18 cellular contexts compared by ENCODE assay signal in genomic region chr1:206960676-206961386, GRCh38. TPM values are rescaled to one million over a fixed set of nuclear protein-coding genes. Genes with fewer than 3 reads are reported as not detected.
"Had no signal": no experiment of that assay in that cellular context is flagged by ENCODE, and none has a peak within 500 bp of the region (broad histone marks: within the 10 kb centered on the region; RNA-seq: fewer than 3 reads in every experiment).

No MANE protein-coding gene starts in this region.

- H3K4me1 ChIP-seq: gastrocnemius medialis, psoas muscle, upper lobe of right lung had no signal

- H3K27me3 ChIP-seq: gastrocnemius medialis, ovary, upper lobe of right lung had no signal

- H3K27ac Mint-ChIP-seq: activated naive CD8-positive, alpha-beta T cell; stimulated activated effector memory CD8-positive, alpha-beta T cell treated with anti-CD3 and anti-CD28 coated beads, Interleukin-12 subunit alpha, Interleukin-12 subunit beta, amount 100 ng/mL, for 72 hours had no signal

- H3K4me3 ChIP-seq: gastrocnemius medialis, heart left ventricle, ovary, psoas muscle, upper lobe of right lung had no signal

- H3K9me3 ChIP-seq: gastrocnemius medialis, heart left ventricle, ovary, psoas muscle, upper lobe of right lung had no signal

- H3K27ac ChIP-seq: gastrocnemius medialis, heart left ventricle, ovary, psoas muscle, upper lobe of right lung had no signal

- H3K36me3 ChIP-seq: gastrocnemius medialis, heart left ventricle, ovary, upper lobe of right lung had no signal

- H3K4me3 Mint-ChIP-seq: activated naive CD8-positive, alpha-beta T cell; naive thymus-derived CD4-positive, alpha-beta T cell; stimulated activated effector memory CD8-positive, alpha-beta T cell treated with anti-CD3 and anti-CD28 coated beads, Interleukin-12 subunit alpha, Interleukin-12 subunit beta, amount 100 ng/mL, for 72 hours had no signal

- H3K36me3 Mint-ChIP-seq: activated naive CD8-positive, alpha-beta T cell; naive thymus-derived CD4-positive, alpha-beta T cell; stimulated activated effector memory CD8-positive, alpha-beta T cell treated with anti-CD3 and anti-CD28 coated beads, Interleukin-12 subunit alpha, Interleukin-12 subunit beta, amount 100 ng/mL, for 72 hours had no signal

- DNase-seq: activated CD4-positive, alpha-beta T cell treated with anti-CD3 and anti-CD28 coated beads for 1 hour; activated gamma-delta T cell; effector CD4-positive, alpha-beta T cell; gastrocnemius medialis; heart left ventricle; mesenchymal stem cell; naive thymus-derived CD4-positive, alpha-beta T cell; ovary; psoas muscle; right cardiac atrium; small intestine; stimulated activated CD4-positive, alpha-beta T cell treated with anti-CD3 and anti-CD28 coated beads, Interleukin-4, amount 100 ng/mL, for 1 hour; upper lobe of right lung had no signal

- H3K27me3 Mint-ChIP-seq: activated naive CD8-positive, alpha-beta T cell; naive thymus-derived CD4-positive, alpha-beta T cell had no signal

- H3K9me3 Mint-ChIP-seq: naive thymus-derived CD4-positive, alpha-beta T cell; stimulated activated effector memory CD8-positive, alpha-beta T cell treated with anti-CD3 and anti-CD28 coated beads, Interleukin-12 subunit alpha, Interleukin-12 subunit beta, amount 100 ng/mL, for 72 hours had no signal

RNA-seq across cellular contexts. Expression of gene FCAMR, which starts 9.4 kb away (rescaled TPM):
- total RNA-seq: activated CD8-positive, alpha-beta memory T cell treated with anti-CD3 and anti-CD28 coated beads for 36 hours; bronchial epithelial cell; cerebellum; gastrocnemius medialis; heart left ventricle; naive thymus-derived CD4-positive, alpha-beta T cell; ovary; psoas muscle; right cardiac atrium; upper lobe of right lung had no signal
- polyA plus RNA-seq: heart left ventricle; naive thymus-derived CD4-positive, alpha-beta T cell; ovary; psoas muscle; right cardiac atrium had no signal

RNA-seq across cellular contexts. Expression of gene PIGR, which starts 14.6 kb away (rescaled TPM):
- total RNA-seq: naive thymus-derived CD4-positive, alpha-beta T cell had no signal
- polyA plus RNA-seq: naive thymus-derived CD4-positive, alpha-beta T cell had no signal

RNA-seq across cellular contexts. Expression of gene FCMR, which starts 39.1 kb away (rescaled TPM):
- total RNA-seq: bronchial epithelial cell, cerebellum had no signal
